ENCODE assay signal across 18 cellular contexts in the genomic region with DNA sequence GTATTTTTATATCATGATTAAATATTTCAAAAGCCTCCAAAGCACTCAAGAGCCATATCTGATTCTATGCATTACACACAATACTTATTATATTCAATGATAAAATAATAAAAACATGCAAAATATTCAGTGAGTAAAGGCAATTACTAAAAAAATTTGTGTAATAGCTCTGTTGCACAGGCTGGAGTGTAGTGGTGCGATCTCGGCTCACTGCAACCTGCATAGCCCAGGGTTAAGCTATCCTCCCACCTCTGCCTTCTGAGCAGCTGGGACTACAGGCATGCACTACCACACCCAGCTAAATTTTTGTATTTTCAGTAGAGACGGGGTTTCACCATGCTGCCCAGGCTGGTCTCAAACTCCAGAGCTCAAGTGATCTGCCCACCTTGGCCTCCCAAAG. TPM values are rescaled to one million over a fixed set of nuclear protein-coding genes. Genes with fewer than 3 reads are reported as not detected.
DNase-seq lines count a peak whose midpoint lies in the region; ATAC-seq and TF ChIP-seq lines count a peak whose summit lies in the region.
"Had no signal": no experiment of that assay in that cellular context is flagged by ENCODE, and none has a peak within 500 bp of the region (broad histone marks: within the 10 kb centered on the region; RNA-seq: fewer than 3 reads in every experiment).

No MANE protein-coding gene starts in this region.

- H3K36me3 Mint-ChIP-seq in T-helper 17 cell (ENCODE audit: low read depth): peaks cover 6% of the 10 kb centered on the region
- peaks cover 78% of the 10 kb centered on the region for H3K36me3 Mint-ChIP-seq in central memory CD8-positive, alpha-beta T cell (ENCODE audit: insufficient read depth)

- H4K12ac ChIP-seq in trophoblast cell (ENCODE audit: low read depth, low read length): no peak overlapping the region

- H3K18ac ChIP-seq in trophoblast cell (ENCODE audit: low read length) (no peak overlapping the region), mesendoderm (ENCODE audit: low read length) (no peak overlapping the region)

- peak overlapping the region; percentile 16 for H3K27ac Mint-ChIP-seq in T-helper 17 cell
- H3K27ac Mint-ChIP-seq in central memory CD8-positive, alpha-beta T cell (ENCODE audit: low read depth): peak overlapping the region; percentile 67
- H3K27ac Mint-ChIP-seq: B cell; CD4-positive, alpha-beta T cell; CD8-positive, alpha-beta T cell had no signal

- H2AK5ac ChIP-seq in trophoblast cell (ENCODE audit: low read length) (no peak overlapping the region), mesendoderm (ENCODE audit: low read length) (no peak overlapping the region)

- no peak overlapping the region for H3K4me3 ChIP-seq in trophoblast cell (ENCODE audit: low read depth, low read length)
- no peak overlapping the region for H3K4me3 ChIP-seq in mesendoderm (ENCODE audit: low read length)
- no peak overlapping the region for H3K4me3 ChIP-seq in prostate gland
- H3K4me3 ChIP-seq: A549; BLaER1 treated with 17β-estradiol and CSF1 and Interleukin-3, amounts not matched to agents 10 nM and 100 nM had no signal

- H3K23ac ChIP-seq in trophoblast cell (ENCODE audit: low read length) (no peak overlapping the region), mesendoderm (ENCODE audit: low read length) (no peak overlapping the region)

- H2AFZ ChIP-seq in trophoblast cell (ENCODE audit: insufficient read depth, low read length, poor library complexity): no peak overlapping the region

- H3K27me3 ChIP-seq in trophoblast cell (ENCODE audit: insufficient read depth, low read length) (no peaks in the 10 kb centered on the region), mesendoderm (ENCODE audit: insufficient read depth, low read length, poor library complexity) (no peaks in the 10 kb centered on the region), prostate gland (replicated peaks; ENCODE audit: insufficient read depth) (no peaks in the 10 kb centered on the region)
- H3K27me3 ChIP-seq: BLaER1 treated with 17β-estradiol and CSF1 and Interleukin-3, amounts not matched to agents 10 nM and 100 nM had no signal

- no peak overlapping the region for H2BK12ac ChIP-seq in trophoblast cell (ENCODE audit: low read length)

- H3K36me3 ChIP-seq in trophoblast cell (ENCODE audit: control insufficient read depth in 1 of 2, insufficient read depth in 2 of 2, low read length in 2 of 2) (peaks cover 45 to 53% of the 10 kb centered on the region in 2 experiments), mesendoderm (ENCODE audit: control insufficient read depth, insufficient read depth, low read length) (peaks cover 7% of the 10 kb centered on the region), prostate gland (peaks cover 5 to 23% of the 10 kb centered on the region in 2 donors)

- H3K4me1 Mint-ChIP-seq in T-helper 17 cell: no peaks in the 10 kb centered on the region
- H3K4me1 Mint-ChIP-seq in central memory CD8-positive, alpha-beta T cell: no peaks in the 10 kb centered on the region
- H3K4me1 Mint-ChIP-seq: B cell had no signal

- H3K9me3 ChIP-seq in T-helper 17 cell (ENCODE audit: control insufficient read depth, low read length, poor library complexity, severe bottlenecking) (no peaks in the 10 kb centered on the region), trophoblast cell (ENCODE audit: insufficient read depth, low read depth, low read length) (no peaks in the 10 kb centered on the region), prostate gland (no peaks in the 10 kb centered on the region)
- H3K9me3 ChIP-seq: A549; BLaER1 treated with 17β-estradiol and CSF1 and Interleukin-3, amounts not matched to agents 10 nM and 100 nM; Caco-2 had no signal

- H3K4me1 ChIP-seq in trophoblast cell (ENCODE audit: control insufficient read depth in 1 of 2, insufficient read depth in 2 of 2, low read length in 2 of 2): no peaks in the 10 kb centered on the region
- no peaks in the 10 kb centered on the region for H3K4me1 ChIP-seq in mesendoderm (ENCODE audit: control insufficient read depth, low read depth, low read length)
- no peaks in the 10 kb centered on the region for H3K4me1 ChIP-seq in prostate gland (replicated peaks)
- H3K4me1 ChIP-seq: A549; BLaER1 treated with 17β-estradiol and CSF1 and Interleukin-3, amounts not matched to agents 10 nM and 100 nM; Caco-2 had no signal

- H3K27me3 Mint-ChIP-seq in T-helper 17 cell: no peaks in the 10 kb centered on the region
- no peaks in the 10 kb centered on the region for H3K27me3 Mint-ChIP-seq in central memory CD8-positive, alpha-beta T cell
- H3K27me3 Mint-ChIP-seq: B cell; CD4-positive, alpha-beta T cell had no signal

- no peak for TF ChIP-seq CTCF in prostate gland (IDR thresholded peaks at IDR 0.05)

- DNase-seq in T-helper 17 cell (no peak), trophoblast cell (peak; percentile 37 to 65), cerebellum (ENCODE audit: low spot score) (no peak), mesendoderm (no peak), prostate gland (ENCODE audit: low spot score) (no peak)
- no peak for DNase-seq in central memory CD8-positive, alpha-beta T cell (ENCODE audit: low spot score in 2 of 2)
- DNase-seq: AML-193; Caco-2; Calu3; CD4-positive, alpha-beta T cell; CD8-positive, alpha-beta T cell; DMS79 treated with DMSO at 0.1 percent for 48 hours; GF-D8 had no signal

- no peak overlapping the region for H2BK120ac ChIP-seq in trophoblast cell (ENCODE audit: insufficient read depth, low read length, poor library complexity)
- no peak overlapping the region for H2BK120ac ChIP-seq in mesendoderm (ENCODE audit: low read depth, low read length)

- H3K4me2 ChIP-seq in trophoblast cell (ENCODE audit: low read length) (no peak overlapping the region), mesendoderm (ENCODE audit: low read length) (no peak overlapping the region)
- H3K4me2 ChIP-seq: A549; BLaER1 treated with 17β-estradiol and CSF1 and Interleukin-3, amounts not matched to agents 10 nM and 100 nM had no signal

- no peak overlapping the region for H3K14ac ChIP-seq in trophoblast cell (ENCODE audit: low read length)

- H3K4me3 Mint-ChIP-seq in T-helper 17 cell: no peak overlapping the region
- no peak overlapping the region for H3K4me3 Mint-ChIP-seq in central memory CD8-positive, alpha-beta T cell
- H3K4me3 Mint-ChIP-seq: B cell; CD4-positive, alpha-beta T cell; CD8-positive, alpha-beta T cell had no signal

- no peak overlapping the region for H3K9ac ChIP-seq in trophoblast cell (ENCODE audit: low read length)
- no peak overlapping the region for H3K9ac ChIP-seq in mesendoderm (ENCODE audit: low read length)
- H3K9ac ChIP-seq: BLaER1 treated with 17β-estradiol and CSF1 and Interleukin-3, amounts not matched to agents 10 nM and 100 nM had no signal

- H3K27ac ChIP-seq in trophoblast cell (ENCODE audit: low read depth, low read length): no peak overlapping the region
- H3K27ac ChIP-seq in mesendoderm (ENCODE audit: low read depth, low read length): no peak overlapping the region
- no peak overlapping the region for H3K27ac ChIP-seq in prostate gland
- H3K27ac ChIP-seq: 22Rv1; A549; BLaER1 treated with 17β-estradiol and CSF1 and Interleukin-3, amounts not matched to agents 10 nM and 100 nM; C4-2B had no signal

- H3K9me3 Mint-ChIP-seq in central memory CD8-positive, alpha-beta T cell: no peaks in the 10 kb centered on the region
- H3K9me3 Mint-ChIP-seq: CD4-positive, alpha-beta T cell; CD8-positive, alpha-beta T cell had no signal

- no peak overlapping the region for H2BK15ac ChIP-seq in mesendoderm (replicated peaks; ENCODE audit: low read depth)

- ATAC-seq in T-helper 17 cell: no peak
- ATAC-seq in central memory CD8-positive, alpha-beta T cell (replicated peaks; ENCODE audit: extremely low read depth, poor library complexity, severe bottlenecking): no peak
- ATAC-seq: CD8-positive, alpha-beta T cell had no signal

- no peak overlapping the region for H4K91ac ChIP-seq in trophoblast cell (ENCODE audit: low read depth, low read length)

- H2BK5ac ChIP-seq in trophoblast cell (ENCODE audit: low read depth, low read length, poor library complexity) (no peak overlapping the region), mesendoderm (ENCODE audit: low read length) (no peak overlapping the region)

- H4K5ac ChIP-seq in mesendoderm (ENCODE audit: low read length): no peak overlapping the region

- no peak overlapping the region for H3K4ac ChIP-seq in trophoblast cell (ENCODE audit: low read depth, low read length)
- H3K4ac ChIP-seq in mesendoderm (ENCODE audit: low read depth, low read length): no peak overlapping the region

- intact Hi-C loops in prostate gland (cut with DNase I): no loop called here

- TF ChIP-seq POLR2A in prostate gland (IDR thresholded peaks at IDR 0.05): no peak

- no peaks in the 10 kb centered on the region for H3K79me2 ChIP-seq in trophoblast cell (ENCODE audit: control insufficient read depth, insufficient read depth, low read length, poor library complexity)
- no peaks in the 10 kb centered on the region for H3K79me2 ChIP-seq in mesendoderm (ENCODE audit: control insufficient read depth, insufficient read depth, low read length)

- no CpG with 5 or more reads among the region's 3 CpGs for WGBS in trophoblast cell (ENCODE audit: extremely low coverage, insufficient coverage, insufficient read length)
- no CpG with 5 or more reads among the region's 3 CpGs for WGBS in mesendoderm (ENCODE audit: extremely low coverage, insufficient coverage, low lambda C conversion rate)
- 86% methylated on average over 3 of the region's 3 CpGs for WGBS in prostate gland

- H4K8ac ChIP-seq in trophoblast cell (ENCODE audit: low read depth, low read length): no peak overlapping the region
- H4K8ac ChIP-seq in mesendoderm (ENCODE audit: low read depth, low read length): no peak overlapping the region

- no peaks in the 10 kb centered on the region for H3K79me1 ChIP-seq in trophoblast cell (ENCODE audit: low read length)
- peaks cover 2% of the 10 kb centered on the region for H3K79me1 ChIP-seq in mesendoderm (ENCODE audit: low read length)

- H3K56ac ChIP-seq in mesendoderm (ENCODE audit: low read length): no peak overlapping the region

RNA-seq across cellular contexts. Expression of a gene that starts 45.4 kb away (rescaled TPM):
- total RNA-seq in T-helper 17 cell (10 to 100 TPM; 29.5 to 33.6 TPM), cerebellum (30.8 TPM), prostate gland (10 to 100 TPM; 22.6 to 53.3 TPM)
- polyA plus RNA-seq in trophoblast cell (2013): 30.3 and 30.7 TPM in 2 replicates
- 24.7 TPM for polyA plus RNA-seq in mesendoderm (2013, experiment 1 of 2)
- polyA plus RNA-seq in mesendoderm (2013, experiment 2 of 2): 24.7 TPM

RNA-seq across cellular contexts. Expression of a gene that starts 47.6 kb away (rescaled TPM):
- total RNA-seq in T-helper 17 cell: 10 to 100 TPM in 1 of 2 donors, 1 to 10 TPM in 1; 6.3 to 21.4 TPM
- 232 and 240 TPM in 2 replicates for polyA plus RNA-seq in trophoblast cell (2013)
- total RNA-seq in cerebellum: 84.7 TPM
- 398 TPM for polyA plus RNA-seq in mesendoderm (2013, experiment 1 of 2)
- polyA plus RNA-seq in mesendoderm (2013, experiment 2 of 2): 394 TPM
- total RNA-seq in prostate gland: 100 to 1,000 TPM; 127 to 129 TPM

Comparison
In these comparisons a context has a peak if more than half of its experiments do, and no peak if none do; other contexts are left out.
1. DNase-seq: peak in trophoblast cell (2 of 2); none in T-helper 17 cell (0 of 3), central memory CD8-positive, alpha-beta T cell (0 of 2), cerebellum (single experiment), mesendoderm (single experiment) and prostate gland (single experiment).